Comparison of ENCODE assay signal across 27 cellular contexts in genomic region chr9:130755377-130756007, GRCh38.
A peak's percentile ranks its signal among the peaks of the same experiment; 100 is the strongest.
DNase-seq lines count a peak whose midpoint lies in the region; ATAC-seq, FAIRE-seq and TF ChIP-seq lines count a peak whose summit lies in the region.
"Had no signal": no experiment of that assay in that cellular context is flagged by ENCODE, and none has a peak within 500 bp of the region (broad histone marks: within the 10 kb centered on the region; RNA-seq: fewer than 3 reads in every experiment).

No MANE protein-coding gene starts in this region.

- H3K4me2 ChIP-seq in H9 (ENCODE audit: insufficient read depth, insufficient read length, low read length) (no peak overlapping the region), K562 (ENCODE audit: insufficient read depth, low read length) (no peak overlapping the region), hepatocyte (no peak overlapping the region)

- H3K4me1 Mint-ChIP-seq in H9 = peaks cover 21 to 24% of the 10 kb centered on the region in 2 experiments
- H3K4me1 Mint-ChIP-seq: activated T-helper 17 cell treated with anti-CD3 and anti-CD28 coated beads, Interleukin-2, amount 50 U/mL, for 72 hours had no signal

- no peak overlapping the region for H2AK5ac ChIP-seq in H9 (ENCODE audit: insufficient read length, low read length)

- H3K18ac ChIP-seq in H9 (ENCODE audit: insufficient read length, low read depth, low read length) = peak overlapping the region; percentile 8

- H3K9me3 Mint-ChIP-seq in H9 = no peaks in the 10 kb centered on the region; a peak in 1 of 5 replicates
- H3K9me3 Mint-ChIP-seq: activated B cell treated with CpG ODN at 0.5 μM for 24 hours; activated CD4-positive, alpha-beta memory T cell treated with anti-CD3 and anti-CD28 coated beads for 36 hours; activated naive CD8-positive, alpha-beta T cell treated with anti-CD3 and anti-CD28 coated beads for 36 hours; activated T-helper 17 cell treated with anti-CD3 and anti-CD28 coated beads, Interleukin-2, amount 50 U/mL, for 72 hours; CD8-positive, alpha-beta T cell; GM23338; neural crest cell; type B pancreatic cell had no signal

- H3K9me3 ChIP-seq in H9 (ENCODE audit: control insufficient read depth, low read depth, low read length) (no peaks in the 10 kb centered on the region), K562 (replicated peaks; ENCODE audit: control insufficient read depth, insufficient read depth, low read depth, low read length) (no peaks in the 10 kb centered on the region), left ventricle myocardium inferior (replicated peaks) (no peaks in the 10 kb centered on the region), spleen (no peaks in the 10 kb centered on the region), hepatocyte (ENCODE audit: low read depth) (no peaks in the 10 kb centered on the region)
- H3K9me3 ChIP-seq: stomach had no signal

- H3K9me1 ChIP-seq in K562 (ENCODE audit: control insufficient read depth, insufficient read depth, low read length) = no peaks in the 10 kb centered on the region

- no peaks in the 10 kb centered on the region for H3K27me3 Mint-ChIP-seq in H9 (ENCODE audit: low read depth)
- H3K27me3 Mint-ChIP-seq: activated B cell treated with CpG ODN at 0.5 μM for 24 hours; activated CD4-positive, alpha-beta memory T cell treated with anti-CD3 and anti-CD28 coated beads for 36 hours; activated naive CD8-positive, alpha-beta T cell treated with anti-CD3 and anti-CD28 coated beads for 36 hours; activated T-helper 17 cell treated with anti-CD3 and anti-CD28 coated beads, Interleukin-2, amount 50 U/mL, for 72 hours; type B pancreatic cell had no signal

- no peak for TF ChIP-seq POLR2A in K562 (conservative IDR thresholded peaks at IDR 0.05)
- no peak for TF ChIP-seq POLR2A in spleen (IDR thresholded peaks at IDR 0.05)

- H3K36me3 ChIP-seq in K562 (ENCODE audit: control insufficient read depth, insufficient read depth, low read length) (peaks cover 27% of the 10 kb centered on the region), left ventricle myocardium inferior (no peaks in the 10 kb centered on the region), spleen (no peaks in the 10 kb centered on the region), hepatocyte (replicated peaks; ENCODE audit: insufficient read depth, low read depth) (no peaks in the 10 kb centered on the region)
- H3K36me3 ChIP-seq: stomach had no signal

- in situ Hi-C loops in K562 (cut with MboI) = no loop called here

- no peak overlapping the region for H4K91ac ChIP-seq in H9 (ENCODE audit: insufficient read length, low read depth, low read length)

- H3K27ac Mint-ChIP-seq in H9 = peak overlapping the region; percentile 40 to 53 (median 40); a peak in 3 of 7 replicates
- H3K27ac Mint-ChIP-seq: activated B cell treated with CpG ODN at 0.5 μM for 24 hours; activated CD4-positive, alpha-beta memory T cell treated with anti-CD3 and anti-CD28 coated beads for 36 hours; activated naive CD8-positive, alpha-beta T cell treated with anti-CD3 and anti-CD28 coated beads for 36 hours; activated T-helper 17 cell treated with anti-CD3 and anti-CD28 coated beads, Interleukin-2, amount 50 U/mL, for 72 hours; GM23338; type B pancreatic cell had no signal

- H3K9me2 ChIP-seq in hepatocyte (replicated peaks; ENCODE audit: insufficient read depth) = no peaks in the 10 kb centered on the region

- CTCF ChIA-PET in K562 (lab: Yijun Ruan, JAX; ENCODE audit: low intra/inter-chr PET ratio) = interaction anchor here (1.4 kb wide), 1 partner anchor 15 kb away, joined by 4 read pairs; no protein-coding TSS in a partner anchor

- H2BK15ac ChIP-seq in H9 (ENCODE audit: low read depth, low read length) = no peak overlapping the region

- TF ChIP-seq RAD21 in K562 (CRISPR knock-in tag; conservative IDR thresholded peaks at IDR 0.05 in 1 of 2, IDR thresholded peaks at IDR 0.05 in 1 of 2) = no peak

- intact Hi-C loops in K562 (cut with micrococcal nuclease) = no loop called here
- intact Hi-C loops in left ventricle myocardium inferior (cut with micrococcal nuclease) = no loop called here
- intact Hi-C loops in spleen (cut with DNase I; ENCODE audit: low total_unique reads) = no loop called here

- no peak overlapping the region for H4K5ac ChIP-seq in H9 (ENCODE audit: insufficient read length, low read depth, low read length)

- TF ChIP-seq CTCF in H9 (conservative IDR thresholded peaks at IDR 0.05) (no peak), K562 (IDR thresholded peaks at IDR 0.05 in 2 of 3, conservative IDR thresholded peaks at IDR 0.05 in 1 of 3; ENCODE audit: insufficient read depth in 2 of 3, low read depth in 1 of 3, low read length in 3 of 3) (no peak), left ventricle myocardium inferior (IDR thresholded peaks at IDR 0.05; ENCODE audit: borderline replicate concordance) (no peak), spleen (IDR thresholded peaks at IDR 0.05 in 8 of 11, conservative IDR thresholded peaks at IDR 0.05 in 3 of 11) (no peak), hepatocyte (IDR thresholded peaks at IDR 0.05; ENCODE audit: poor library complexity) (no peak)

- H3K4ac ChIP-seq in H9 (ENCODE audit: low read depth, low read length) = no peak overlapping the region

- H2AFZ ChIP-seq in H9 (ENCODE audit: low read length) (no peak overlapping the region), K562 (ENCODE audit: low read depth, low read length) (no peak overlapping the region), hepatocyte (no peak overlapping the region)
- H2AFZ ChIP-seq: GM23338 had no signal

- H4K20me1 ChIP-seq in H9 (ENCODE audit: control insufficient read depth, insufficient read depth, insufficient read length) (no peaks in the 10 kb centered on the region), K562 (replicated peaks; ENCODE audit: control insufficient read depth, insufficient read depth, low read length) (peaks cover 4% of the 10 kb centered on the region; the same call in 1 of the 2 replicates), hepatocyte (ENCODE audit: insufficient read depth, poor library complexity, severe bottlenecking) (peaks cover 8% of the 10 kb centered on the region)

- H2BK12ac ChIP-seq in H9 (ENCODE audit: insufficient read length, low read depth, low read length) = no peak overlapping the region

- H3K23ac ChIP-seq in H9 (ENCODE audit: insufficient read length, low read depth, low read length) = no peak overlapping the region

- H2BK120ac ChIP-seq in H9 (ENCODE audit: low read depth, low read length, poor library complexity, severe bottlenecking) = no peak overlapping the region

- H3K4me3 Mint-ChIP-seq in H9 = no peak overlapping the region
- H3K4me3 Mint-ChIP-seq: activated B cell treated with CpG ODN at 0.5 μM for 24 hours; activated CD4-positive, alpha-beta memory T cell treated with anti-CD3 and anti-CD28 coated beads for 36 hours; activated naive CD8-positive, alpha-beta T cell treated with anti-CD3 and anti-CD28 coated beads for 36 hours; activated T-helper 17 cell treated with anti-CD3 and anti-CD28 coated beads, Interleukin-2, amount 50 U/mL, for 72 hours; CD8-positive, alpha-beta T cell; GM23338; neural crest cell; type B pancreatic cell had no signal

- no peak for FAIRE-seq in K562 (lab: Jason Lieb, UNC)
- FAIRE-seq: astrocyte had no signal

- peak; percentile 49 for ATAC-seq in K562
- ATAC-seq: activated T-helper 17 cell treated with anti-CD3 and anti-CD28 coated beads, Interleukin-2, amount 50 U/mL, for 72 hours; CD8-positive, alpha-beta T cell had no signal

- H3K9ac ChIP-seq in H9 (ENCODE audit: extremely low read depth, insufficient read length, low read length) (no peak overlapping the region), K562 (ENCODE audit: insufficient read depth in 1 of 2, low read depth in 2 of 2, low read length in 2 of 2) (peak overlapping the region in 1 of 2 experiments; percentile 45; a peak in 2 of 4 replicates)

- no peak overlapping the region for H3T11ph ChIP-seq in H9 (ENCODE audit: low read length)

- H2BK5ac ChIP-seq in H9 (ENCODE audit: insufficient read length, low read length) = no peak overlapping the region

- no CpG with 5 or more reads among the region's 10 CpGs for WGBS in H9 (ENCODE audit: extremely low coverage, insufficient read length, low lambda C conversion rate)
- 64% methylated on average over 10 of the region's 10 CpGs for WGBS in K562 (ENCODE audit: insufficient coverage, low coverage, missing lambda C conversion rate)
- WGBS in spleen, 5 donors = 52 to 66% (median 57%) methylated on average over 10 of the region's 10 CpGs
- WGBS in hepatocyte (ENCODE audit: low lambda C conversion rate, missing lambda C conversion rate) = 81% methylated on average over 10 of the region's 10 CpGs

- no peak for TF ChIP-seq EP300 in K562 (IDR thresholded peaks at IDR 0.05; ENCODE audit: low read length)

- DNase-seq in H9 = no peak
- DNase-seq in K562 (ENCODE audit: extremely low read depth in 1 of 4, low spot score in 3 of 4) = no peak
- DNase-seq in left ventricle myocardium inferior = no peak
- no peak for DNase-seq in spleen
- DNase-seq in kidney tubule cell (ENCODE audit: low spot score) = no peak
- no peak for DNase-seq in hepatocyte (ENCODE audit: low spot score)
- DNase-seq in activated gamma-delta T cell treated with Interleukin-2 at 50 U/mL for 16 hours = no peak
- DNase-seq: activated B cell treated with CpG ODN at 0.5 μM for 24 hours; activated CD4-positive, alpha-beta memory T cell treated with anti-CD3 and anti-CD28 coated beads for 36 hours; activated CD8-positive, alpha-beta memory T cell treated with anti-CD3 and anti-CD28 coated beads, Interleukin-2, amount 50 U/mL, for 48 hours; activated naive CD8-positive, alpha-beta T cell treated with anti-CD3 and anti-CD28 coated beads for 36 hours; CD8-positive, alpha-beta T cell; central memory CD4-positive, alpha-beta T cell; DMS153; foreskin fibroblast; GF-D8; hippocampal formation; NCI-H2029; NCI-H226; NCI-H82; stomach; T-helper 9 cell had no signal

- H3K79me2 ChIP-seq in H9 (ENCODE audit: insufficient read depth, low read length) (no peaks in the 10 kb centered on the region), K562 (ENCODE audit: control insufficient read depth, insufficient read depth, low read length) (no peaks in the 10 kb centered on the region), hepatocyte (peaks cover 60% of the 10 kb centered on the region)

- H3K79me1 ChIP-seq in H9 (ENCODE audit: insufficient read depth, low read depth, low read length, poor library complexity, severe bottlenecking) = no peaks in the 10 kb centered on the region

- no peaks in the 10 kb centered on the region for H3K23me2 ChIP-seq in H9 (ENCODE audit: insufficient read length, low read depth, low read length, poor library complexity, severe bottlenecking)

- POLR2A ChIA-PET in K562 (lab: Yijun Ruan, JAX) = interaction anchor here (0.6 to 9.1 kb wide), 15 partner anchors 8 to 294 kb away, joined by 3 to 141 read pairs (median 3); no protein-coding TSS in a partner anchor

- H3K14ac ChIP-seq in H9 (ENCODE audit: insufficient read depth, low read length) = no peak overlapping the region

- H3K36me3 Mint-ChIP-seq in H9 (ENCODE audit: insufficient read depth in 1 of 3, low read depth in 3 of 3) = no peaks in the 10 kb centered on the region; a peak in 1 of 7 replicates
- H3K36me3 Mint-ChIP-seq: activated CD4-positive, alpha-beta memory T cell treated with anti-CD3 and anti-CD28 coated beads for 36 hours; activated naive CD8-positive, alpha-beta T cell treated with anti-CD3 and anti-CD28 coated beads for 36 hours; CD8-positive, alpha-beta T cell; type B pancreatic cell had no signal

- no peaks in the 10 kb centered on the region for H3K27me3 ChIP-seq in H9 (ENCODE audit: insufficient read depth, low read length)
- H3K27me3 ChIP-seq in K562 (ENCODE audit: control insufficient read depth in 2 of 2, insufficient read depth in 2 of 2, low read length in 2 of 2) = no peaks in the 10 kb centered on the region
- H3K27me3 ChIP-seq in left ventricle myocardium inferior (ENCODE audit: low read depth) = no peaks in the 10 kb centered on the region
- no peaks in the 10 kb centered on the region for H3K27me3 ChIP-seq in spleen (replicated peaks in 1 of 7)
- no peaks in the 10 kb centered on the region for H3K27me3 ChIP-seq in hepatocyte
- H3K27me3 ChIP-seq: stomach had no signal

- H3K4me1 ChIP-seq in H9 (ENCODE audit: insufficient read depth, low read length) = no peaks in the 10 kb centered on the region; the same call in 1 of the 2 replicates
- H3K4me1 ChIP-seq in K562 (replicated peaks in 1 of 2; ENCODE audit: control insufficient read depth in 2 of 2, insufficient read depth in 2 of 2, low read length in 2 of 2) = no peaks in the 10 kb centered on the region; a peak in 1 of 5 replicates
- H3K4me1 ChIP-seq in left ventricle myocardium inferior = peaks cover 27% of the 10 kb centered on the region
- H3K4me1 ChIP-seq in spleen = peaks cover 12 to 42% (median 31%) of the 10 kb centered on the region in 6 donors
- H3K4me1 ChIP-seq in hepatocyte (ENCODE audit: insufficient read depth) = no peaks in the 10 kb centered on the region

- no peak overlapping the region for H3K4me3 ChIP-seq in K562
- no peak overlapping the region for H3K4me3 ChIP-seq in left ventricle myocardium inferior
- H3K4me3 ChIP-seq in spleen = no peak overlapping the region
- no peak overlapping the region for H3K4me3 ChIP-seq in hepatocyte
- H3K4me3 ChIP-seq: GM23338, stomach had no signal

- H3K56ac ChIP-seq in H9 (ENCODE audit: insufficient read length, low read depth, low read length) = no peak overlapping the region

- H3K27ac ChIP-seq in H9 (ENCODE audit: insufficient read length, low read depth, low read length) = no peak overlapping the region
- no peak overlapping the region for H3K27ac ChIP-seq in K562 (ENCODE audit: extremely low read depth, low read depth, low read length)
- H3K27ac ChIP-seq in left ventricle myocardium inferior (replicated peaks) = peak overlapping the region; percentile 42
- peak overlapping the region; percentile 3 to 79 (median 54) for H3K27ac ChIP-seq in spleen
- H3K27ac ChIP-seq in hepatocyte = no peak overlapping the region

- H2BK20ac ChIP-seq in H9 (ENCODE audit: low read depth, low read length, poor library complexity, severe bottlenecking) = no peak overlapping the region

- no peak overlapping the region for H4K8ac ChIP-seq in H9 (replicated peaks; ENCODE audit: insufficient read length, low read depth, low read length)

- no TSS peak for BruUV-seq in K562 (replicated peaks; lab: Mats Ljungman, UMichigan)

Comparison
In these comparisons a context has a peak if more than half of its experiments do, and no peak if none do; other contexts are left out.
1. H3K27ac ChIP-seq: peak in left ventricle myocardium inferior (single experiment) and spleen (8 of 8); none in H9 (single experiment), K562 (single experiment) and hepatocyte (single experiment).